In genomic region chr15:101492752-101493692, GRCh38 we compare ENCODE assay signal across 21 cellular contexts. TPM values are rescaled to one million over a fixed set of nuclear protein-coding genes. Genes with fewer than 3 reads are reported as not detected.
DNase-seq lines count a peak whose midpoint lies in the region; ATAC-seq and TF ChIP-seq lines count a peak whose summit lies in the region.
"Had no signal": no experiment of that assay in that cellular context is flagged by ENCODE, and none has a peak within 500 bp of the region (broad histone marks: within the 10 kb centered on the region; RNA-seq: fewer than 3 reads in every experiment).

No MANE protein-coding gene starts in this region.

- no peaks in the 10 kb centered on the region for H3K9me3 ChIP-seq in RWPE2 (ENCODE audit: severe bottlenecking)
- H3K9me3 ChIP-seq: vagina had no signal

- H3K27ac Mint-ChIP-seq in activated CD8-positive, alpha-beta memory T cell treated with anti-CD3 and anti-CD28 coated beads, Interleukin-2, amount 10 ng/mL, durations not matched to agents 7 days and 5 days = no peak overlapping the region
- H3K27ac Mint-ChIP-seq: activated T-cell treated with anti-CD3 and anti-CD28 coated beads, Interleukin-2, amount 50 U/mL, for 72 hours; CD14-positive monocyte; natural killer cell had no signal

- H3K4me1 ChIP-seq in RWPE2 (ENCODE audit: insufficient read depth, poor library complexity, severe bottlenecking) (peaks cover 2% of the 10 kb centered on the region), foreskin keratinocyte (no peaks in the 10 kb centered on the region)
- H3K4me1 ChIP-seq: vagina had no signal

- no peak for ATAC-seq in activated CD8-positive, alpha-beta memory T cell treated with anti-CD3 and anti-CD28 coated beads, Interleukin-2, amount 10 ng/mL, durations not matched to agents 7 days and 5 days
- peak; percentile 5; the same call in 1 of the 3 replicates for ATAC-seq in RWPE2 (ENCODE audit: low read depth)
- no peak for ATAC-seq in foreskin keratinocyte
- ATAC-seq: activated naive CD4-positive, alpha-beta T cell treated with anti-CD3 and anti-CD28 coated beads, Interleukin-2, amount 50 U/mL, for 72 hours; activated T-cell treated with anti-CD3 and anti-CD28 coated beads, Interleukin-2, amount 50 U/mL, for 72 hours; natural killer cell had no signal

- H3K27me3 ChIP-seq in RWPE2 (ENCODE audit: insufficient read depth, poor library complexity, severe bottlenecking) = peaks cover 6% of the 10 kb centered on the region
- peaks cover 36% of the 10 kb centered on the region for H3K27me3 ChIP-seq in foreskin keratinocyte
- H3K27me3 ChIP-seq: vagina had no signal

- H3K27ac ChIP-seq in RWPE2 (ENCODE audit: poor library complexity, severe bottlenecking) = no peak overlapping the region
- H3K27ac ChIP-seq in foreskin keratinocyte = no peak overlapping the region
- H3K27ac ChIP-seq: KMS-11, vagina had no signal

- peak; percentile 27 for DNase-seq in activated CD8-positive, alpha-beta memory T cell treated with anti-CD3 and anti-CD28 coated beads, Interleukin-2, amount 10 ng/mL, durations not matched to agents 7 days and 5 days
- DNase-seq in activated CD8-positive, alpha-beta memory T cell treated with anti-CD3 and anti-CD28 coated beads, Interleukin-2, amount 50 U/mL, for 4 hours = no peak
- DNase-seq in RWPE2 (ENCODE audit: low spot score) = peak; percentile 27
- DNase-seq in medulla oblongata (ENCODE audit: extremely low spot score) = peak; percentile 80
- DNase-seq in superior temporal gyrus (ENCODE audit: extremely low spot score) = peak; percentile 80
- no peak for DNase-seq in NCI-H187 (lab: John Stamatoyannopoulos, UW)
- DNase-seq in NCI-H510A treated with DMSO at 0.1 percent for 48 hours (lab: John Stamatoyannopoulos, UW) = no peak
- no peak for DNase-seq in foreskin keratinocyte
- DNase-seq: ACHN; activated T-cell treated with anti-CD3 and anti-CD28 coated beads, Interleukin-2, amount 50 U/mL, for 72 hours; DMS79 treated with DMSO at 0.1 percent for 48 hours; natural killer cell; NCI-H1105 treated with DMSO at 0.1 percent for 48 hours; NCI-H2107; NCI-H524 treated with DMSO at 0.1 percent for 48 hours; SHP77 treated with DMSO at 0.1 percent for 48 hours; T-helper 2 cell had no signal

- H3K36me3 ChIP-seq in RWPE2 (ENCODE audit: low read depth) = no peaks in the 10 kb centered on the region
- H3K36me3 ChIP-seq: vagina had no signal

- H3K4me3 ChIP-seq in RWPE2 (ENCODE audit: severe bottlenecking) = no peak overlapping the region
- H3K4me3 ChIP-seq: vagina had no signal

- peaks cover 69% of the 10 kb centered on the region for H3K27me3 Mint-ChIP-seq in activated CD8-positive, alpha-beta memory T cell treated with anti-CD3 and anti-CD28 coated beads, Interleukin-2, amount 10 ng/mL, durations not matched to agents 7 days and 5 days

- H3K36me3 Mint-ChIP-seq in activated CD8-positive, alpha-beta memory T cell treated with anti-CD3 and anti-CD28 coated beads, Interleukin-2, amount 10 ng/mL, durations not matched to agents 7 days and 5 days = peaks cover 2% of the 10 kb centered on the region
- H3K36me3 Mint-ChIP-seq: natural killer cell had no signal

- H3K4me3 Mint-ChIP-seq in activated CD8-positive, alpha-beta memory T cell treated with anti-CD3 and anti-CD28 coated beads, Interleukin-2, amount 10 ng/mL, durations not matched to agents 7 days and 5 days = no peak overlapping the region
- H3K4me3 Mint-ChIP-seq: activated T-cell treated with anti-CD3 and anti-CD28 coated beads, Interleukin-2, amount 50 U/mL, for 72 hours; natural killer cell had no signal

- CTCF ChIA-PET in activated CD8-positive, alpha-beta memory T cell treated with anti-CD3 and anti-CD28 coated beads, Interleukin-2, amount 10 ng/mL, durations not matched to agents 7 days and 5 days (lab: Charles Lee) = no interaction called here

- H3K4me1 Mint-ChIP-seq in activated CD8-positive, alpha-beta memory T cell treated with anti-CD3 and anti-CD28 coated beads, Interleukin-2, amount 10 ng/mL, durations not matched to agents 7 days and 5 days = peaks cover 8% of the 10 kb centered on the region

- no peaks in the 10 kb centered on the region for H3K9me3 Mint-ChIP-seq in activated CD8-positive, alpha-beta memory T cell treated with anti-CD3 and anti-CD28 coated beads, Interleukin-2, amount 10 ng/mL, durations not matched to agents 7 days and 5 days (ENCODE audit: low read depth)
- H3K9me3 Mint-ChIP-seq: activated naive CD4-positive, alpha-beta T cell treated with anti-CD3 and anti-CD28 coated beads, Interleukin-2, amount 50 U/mL, for 72 hours; activated T-cell treated with anti-CD3 and anti-CD28 coated beads, Interleukin-2, amount 50 U/mL, for 72 hours; natural killer cell had no signal

- TF ChIP-seq CTCF in RWPE2 (IDR thresholded peaks at IDR 0.05; ENCODE audit: poor library complexity, severe bottlenecking) (peak; percentile 12), foreskin keratinocyte (conservative IDR thresholded peaks at IDR 0.05) (no peak)

RNA-seq across cellular contexts. Expression of gene PCSK6, which starts 3.5 kb away (rescaled TPM):
- total RNA-seq in activated CD8-positive, alpha-beta memory T cell treated with anti-CD3 and anti-CD28 coated beads, Interleukin-2, amount 10 ng/mL, durations not matched to agents 7 days and 5 days = 1 to 10 TPM in 1 of 2 experiments, under 1 TPM in 1; 0.44 to 1.5 TPM
- total RNA-seq in foreskin keratinocyte = 2.9 and 3.7 TPM in 2 replicates
- polyA plus RNA-seq in foreskin keratinocyte = 1.3 and 1.5 TPM in 2 replicates

Comparison
In these comparisons a context has a peak if more than half of its experiments do, and no peak if none do; other contexts are left out.
1. DNase-seq: peak in activated CD8-positive, alpha-beta memory T cell treated with anti-CD3 and anti-CD28 coated beads, Interleukin-2, amount 10 ng/mL, durations not matched to agents 7 days and 5 days (single experiment), RWPE2 (single experiment), medulla oblongata (single experiment) and superior temporal gyrus (single experiment); none in activated CD8-positive, alpha-beta memory T cell treated with anti-CD3 and anti-CD28 coated beads, Interleukin-2, amount 50 U/mL, for 4 hours (single experiment), NCI-H187 (0 of 2), NCI-H510A treated with DMSO at 0.1 percent for 48 hours (single experiment) and foreskin keratinocyte (0 of 2).